In genomic region chr7:116798205-116798730, GRCh38 we compare ENCODE assay signal across 15 cellular contexts.
A peak's percentile ranks its signal among the peaks of the same experiment; 100 is the strongest.
DNase-seq lines count a peak whose midpoint lies in the region; ATAC-seq and TF ChIP-seq lines count a peak whose summit lies in the region.
"Had no signal": no experiment of that assay in that cellular context is flagged by ENCODE, and none has a peak within 500 bp of the region (broad histone marks: within the 10 kb centered on the region; RNA-seq: fewer than 3 reads in every experiment).

No MANE protein-coding gene starts in this region.

- peaks cover 49% of the 10 kb centered on the region for H3K4me1 Mint-ChIP-seq in Calu3 (ENCODE audit: low read depth, unreplicated experiment)

- peaks cover 47% of the 10 kb centered on the region for H3K36me3 Mint-ChIP-seq in Calu3 (ENCODE audit: insufficient read depth, unreplicated experiment)
- H3K36me3 Mint-ChIP-seq: CD4-positive, CD25-positive, alpha-beta regulatory T cell had no signal

- peak overlapping the region; percentile 29 for H3K4me3 Mint-ChIP-seq in Calu3 (ENCODE audit: low read depth, unreplicated experiment)
- H3K4me3 Mint-ChIP-seq: CD4-positive, CD25-positive, alpha-beta regulatory T cell had no signal

- H3K4me3 ChIP-seq in psoas muscle (no peak overlapping the region), adrenal gland (no peak overlapping the region)
- H3K4me3 ChIP-seq: HAP-1 had no signal

- intact Hi-C loops in Calu3 (cut with micrococcal nuclease; ENCODE audit: unreplicated experiment) = no loop called here
- intact Hi-C loops in psoas muscle (cut with DNase I) = no loop called here
- intact Hi-C loops in adrenal gland (cut with DNase I) = no loop called here

- no TSS peak for BruUV-seq in Calu3 (replicated peaks; lab: Mats Ljungman, UMichigan)

- ATAC-seq in foreskin keratinocyte = no peak
- ATAC-seq in psoas muscle = no peak
- no peak for ATAC-seq in GM21786 (IDR thresholded peaks at IDR 0.05; ENCODE audit: unreplicated experiment)

- no peak for TF ChIP-seq CTCF in Calu3 (IDR thresholded peaks at IDR 0.05; ENCODE audit: unreplicated experiment)
- no peak for TF ChIP-seq CTCF in foreskin keratinocyte (conservative IDR thresholded peaks at IDR 0.05)
- no peak for TF ChIP-seq CTCF in psoas muscle (IDR thresholded peaks at IDR 0.05)
- TF ChIP-seq CTCF in adrenal gland (IDR thresholded peaks at IDR 0.05) = no peak
- TF ChIP-seq CTCF in GM20000 (IDR thresholded peaks at IDR 0.05; ENCODE audit: extremely low read depth, missing control alignments) = no peak

- DNase-seq in Calu3 (no peak), NCI-H526 treated with DMSO at 0.1 percent for 48 hours (lab: John Stamatoyannopoulos, UW) (peak; percentile 14), foreskin keratinocyte (no peak), psoas muscle (no peak), adrenal gland (no peak), GM20000 (ENCODE audit: low spot score) (no peak)
- no peak for DNase-seq in stimulated activated naive CD4-positive, alpha-beta T cell treated with Interleukin-2 at 50 U/mL for 16 hours (lab: John Stamatoyannopoulos, UW)
- DNase-seq: ACHN; CD4-positive, CD25-positive, alpha-beta regulatory T cell; DMS79; NCI-H1048; NCI-H446 treated with DMSO at 0.1 percent for 48 hours; SIG-M5 had no signal

- no peaks in the 10 kb centered on the region for H3K9me3 ChIP-seq in psoas muscle
- H3K9me3 ChIP-seq in adrenal gland (replicated peaks in 1 of 3) = no peaks in the 10 kb centered on the region
- H3K9me3 ChIP-seq: HAP-1 had no signal

- no peak for TF ChIP-seq POLR2A in adrenal gland (IDR thresholded peaks at IDR 0.05)

- H3K27ac Mint-ChIP-seq in Calu3 (ENCODE audit: unreplicated experiment) = peak overlapping the region; percentile 85
- H3K27ac Mint-ChIP-seq: CD4-positive, CD25-positive, alpha-beta regulatory T cell had no signal

- no peaks in the 10 kb centered on the region for H3K9me3 Mint-ChIP-seq in Calu3 (ENCODE audit: low read depth, unreplicated experiment)

- 82 to 90% (median 88%) methylated on average over 4 of the region's 4 CpGs for WGBS in psoas muscle, 3 donors
- 78 to 87% (median 82%) methylated on average over 4 of the region's 4 CpGs for WGBS in adrenal gland, 4 donors

- no peaks in the 10 kb centered on the region for H3K27me3 Mint-ChIP-seq in Calu3 (ENCODE audit: unreplicated experiment)

- H3K27ac ChIP-seq in foreskin keratinocyte = peak overlapping the region; percentile 18
- H3K27ac ChIP-seq in psoas muscle = peak overlapping the region; percentile 37
- no peak overlapping the region for H3K27ac ChIP-seq in adrenal gland

- CTCF ChIA-PET in Calu3 (lab: Charles Lee) = interaction anchor here (0.6 to 1.1 kb wide), 3 partner anchors 26 to 227 kb away, joined by 3 read pairs; no protein-coding TSS in a partner anchor

- H3K4me1 ChIP-seq in foreskin keratinocyte (peaks cover 38% of the 10 kb centered on the region), psoas muscle (peaks cover 20% of the 10 kb centered on the region), adrenal gland (replicated peaks in 1 of 2) (no peaks in the 10 kb centered on the region)

- H3K27me3 ChIP-seq in foreskin keratinocyte = no peaks in the 10 kb centered on the region
- H3K27me3 ChIP-seq in psoas muscle (ENCODE audit: insufficient read depth in 3 of 3, low read length in 2 of 3) = no peaks in the 10 kb centered on the region
- peaks cover 3% of the 10 kb centered on the region for H3K27me3 ChIP-seq in adrenal gland

- H3K36me3 ChIP-seq in psoas muscle (ENCODE audit: insufficient read depth in 1 of 2, low read depth in 1 of 2) (peaks cover 9 to 24% of the 10 kb centered on the region in 2 donors), adrenal gland (replicated peaks in 1 of 2) (no peaks in the 10 kb centered on the region)

Comparison
In these comparisons a context has a peak if more than half of its experiments do, and no peak if none do; other contexts are left out.
1. H3K27ac ChIP-seq: peak in foreskin keratinocyte (single experiment) and psoas muscle (single experiment); none in adrenal gland (0 of 5).